28 cellular contexts compared by ENCODE assay signal in genomic region chr4:188949608-188950007, GRCh38.
"Had no signal": no experiment of that assay in that cellular context is flagged by ENCODE, and none has a peak within 500 bp of the region (broad histone marks: within the 10 kb centered on the region; RNA-seq: fewer than 3 reads in every experiment).

No MANE protein-coding gene starts in this region.

- H3K4me1 ChIP-seq: esophagus muscularis mucosa, foreskin keratinocyte, heart left ventricle, pancreas, prostate gland had no signal

- H3K36me3 ChIP-seq: esophagus muscularis mucosa, heart left ventricle, pancreas, prostate gland, thoracic aorta had no signal

- H3K27me3 Mint-ChIP-seq: activated CD4-positive, alpha-beta memory T cell treated with anti-CD3 and anti-CD28 coated beads, Interleukin-2, amount 10 ng/mL, durations not matched to agents 7 days and 5 days; activated CD4-positive, alpha-beta T cell treated with anti-CD3 and anti-CD28 coated beads, Interleukin-2, amount 10 ng/mL, durations not matched to agents 7 days and 5 days; activated naive CD4-positive, alpha-beta T cell treated with anti-CD3 and anti-CD28 coated beads, Interleukin-2, amount 10 ng/mL, durations not matched to agents 7 days and 5 days; activated T-cell treated with anti-CD3 and anti-CD28 coated beads, Interleukin-2, amount 50 U/mL, for 24 hours; stimulated activated naive CD8-positive, alpha-beta T cell treated with anti-CD3 and anti-CD28 coated beads, Interleukin-15, Interleukin-2, amounts not matched to agents 100 ng/mL and 50 ng/mL, for 24 hours had no signal

- DNase-seq: activated CD4-positive, alpha-beta memory T cell treated with anti-CD3 and anti-CD28 coated beads, Interleukin-2, amount 10 ng/mL, durations not matched to agents 7 days and 5 days; activated CD4-positive, alpha-beta T cell treated with anti-CD3 and anti-CD28 coated beads for 1 hour; activated CD4-positive, alpha-beta T cell treated with anti-CD3 and anti-CD28 coated beads, Interleukin-2, amount 10 ng/mL, durations not matched to agents 7 days and 5 days; activated CD8-positive, alpha-beta memory T cell treated with anti-CD3 and anti-CD28 coated beads, Interleukin-2, amount 50 U/mL, for 48 hours; activated gamma-delta T cell; activated naive CD4-positive, alpha-beta T cell treated with anti-CD3 and anti-CD28 coated beads, Interleukin-2, amount 10 ng/mL, durations not matched to agents 7 days and 5 days; activated T-cell treated with anti-CD3 and anti-CD28 coated beads, Interleukin-2, amount 50 U/mL, for 24 hours; amniotic stem cell; central memory CD4-positive, alpha-beta T cell; endodermal cell; foreskin keratinocyte; heart left ventricle; hypothalamus; left ventricle myocardium superior; pancreas; retina; stimulated activated CD4-positive, alpha-beta T cell treated with anti-CD3 and anti-CD28 coated beads, Interleukin-12 subunit alpha, Interleukin-12 subunit beta, amount 100 ng/mL, for 4 hours; stimulated activated CD4-positive, alpha-beta T cell treated with anti-CD3 and anti-CD28 coated beads, Interleukin-4, amount 100 ng/mL, for 24 hours; T-helper 2 cell; trophoblast cell had no signal

- H3K27ac ChIP-seq: esophagus muscularis mucosa, foreskin keratinocyte, heart left ventricle, pancreas, prostate gland, skin epidermis, thoracic aorta had no signal

- H3K9me3 ChIP-seq: esophagus muscularis mucosa, heart left ventricle, pancreas, prostate gland, thoracic aorta had no signal

- H3K4me3 Mint-ChIP-seq: activated CD4-positive, alpha-beta memory T cell treated with anti-CD3 and anti-CD28 coated beads, Interleukin-2, amount 10 ng/mL, durations not matched to agents 7 days and 5 days; activated CD4-positive, alpha-beta T cell treated with anti-CD3 and anti-CD28 coated beads, Interleukin-2, amount 10 ng/mL, durations not matched to agents 7 days and 5 days; activated naive CD4-positive, alpha-beta T cell treated with anti-CD3 and anti-CD28 coated beads, Interleukin-2, amount 10 ng/mL, durations not matched to agents 7 days and 5 days; activated T-cell treated with anti-CD3 and anti-CD28 coated beads, Interleukin-2, amount 50 U/mL, for 24 hours; endodermal cell; nephron; stimulated activated effector memory CD8-positive, alpha-beta T cell treated with anti-CD3 and anti-CD28 coated beads, Interleukin-12 subunit alpha, Interleukin-12 subunit beta, amount 100 ng/mL, for 72 hours; stimulated activated naive CD8-positive, alpha-beta T cell treated with anti-CD3 and anti-CD28 coated beads, Interleukin-15, Interleukin-2, amounts not matched to agents 100 ng/mL and 50 ng/mL, for 24 hours had no signal

- H3K4me1 Mint-ChIP-seq: activated CD4-positive, alpha-beta memory T cell treated with anti-CD3 and anti-CD28 coated beads, Interleukin-2, amount 10 ng/mL, durations not matched to agents 7 days and 5 days; activated CD4-positive, alpha-beta T cell treated with anti-CD3 and anti-CD28 coated beads, Interleukin-2, amount 10 ng/mL, durations not matched to agents 7 days and 5 days; activated naive CD4-positive, alpha-beta T cell treated with anti-CD3 and anti-CD28 coated beads, Interleukin-2, amount 10 ng/mL, durations not matched to agents 7 days and 5 days; endodermal cell; nephron; stimulated activated effector memory CD8-positive, alpha-beta T cell treated with anti-CD3 and anti-CD28 coated beads, Interleukin-12 subunit alpha, Interleukin-12 subunit beta, amount 100 ng/mL, for 72 hours had no signal

- ATAC-seq: foreskin keratinocyte; heart left ventricle; left ventricle myocardium superior; pancreas; sciatic nerve; stimulated activated effector memory CD8-positive, alpha-beta T cell treated with anti-CD3 and anti-CD28 coated beads, Interleukin-12 subunit alpha, Interleukin-12 subunit beta, amount 100 ng/mL, for 72 hours had no signal

- H3K36me3 Mint-ChIP-seq: activated naive CD4-positive, alpha-beta T cell treated with anti-CD3 and anti-CD28 coated beads, Interleukin-2, amount 10 ng/mL, durations not matched to agents 7 days and 5 days; stimulated activated effector memory CD8-positive, alpha-beta T cell treated with anti-CD3 and anti-CD28 coated beads, Interleukin-12 subunit alpha, Interleukin-12 subunit beta, amount 100 ng/mL, for 72 hours had no signal

- H3K27ac Mint-ChIP-seq: activated CD4-positive, alpha-beta memory T cell treated with anti-CD3 and anti-CD28 coated beads, Interleukin-2, amount 10 ng/mL, durations not matched to agents 7 days and 5 days; activated CD4-positive, alpha-beta T cell treated with anti-CD3 and anti-CD28 coated beads, Interleukin-2, amount 10 ng/mL, durations not matched to agents 7 days and 5 days; activated naive CD4-positive, alpha-beta T cell treated with anti-CD3 and anti-CD28 coated beads, Interleukin-2, amount 10 ng/mL, durations not matched to agents 7 days and 5 days; activated T-cell treated with anti-CD3 and anti-CD28 coated beads, Interleukin-2, amount 50 U/mL, for 24 hours; endodermal cell; nephron; stimulated activated effector memory CD8-positive, alpha-beta T cell treated with anti-CD3 and anti-CD28 coated beads, Interleukin-12 subunit alpha, Interleukin-12 subunit beta, amount 100 ng/mL, for 72 hours; stimulated activated naive CD8-positive, alpha-beta T cell treated with anti-CD3 and anti-CD28 coated beads, Interleukin-15, Interleukin-2, amounts not matched to agents 100 ng/mL and 50 ng/mL, for 24 hours had no signal

- H3K27me3 ChIP-seq: esophagus muscularis mucosa, foreskin keratinocyte, heart left ventricle, pancreas had no signal

- H3K4me3 ChIP-seq: esophagus muscularis mucosa, heart left ventricle, pancreas, prostate gland, skin epidermis, thoracic aorta had no signal

- H3K9me3 Mint-ChIP-seq: activated CD4-positive, alpha-beta T cell treated with anti-CD3 and anti-CD28 coated beads, Interleukin-2, amount 10 ng/mL, durations not matched to agents 7 days and 5 days; endodermal cell had no signal
